ENCODE assay signal across 1 cellular context in the genomic region with DNA sequence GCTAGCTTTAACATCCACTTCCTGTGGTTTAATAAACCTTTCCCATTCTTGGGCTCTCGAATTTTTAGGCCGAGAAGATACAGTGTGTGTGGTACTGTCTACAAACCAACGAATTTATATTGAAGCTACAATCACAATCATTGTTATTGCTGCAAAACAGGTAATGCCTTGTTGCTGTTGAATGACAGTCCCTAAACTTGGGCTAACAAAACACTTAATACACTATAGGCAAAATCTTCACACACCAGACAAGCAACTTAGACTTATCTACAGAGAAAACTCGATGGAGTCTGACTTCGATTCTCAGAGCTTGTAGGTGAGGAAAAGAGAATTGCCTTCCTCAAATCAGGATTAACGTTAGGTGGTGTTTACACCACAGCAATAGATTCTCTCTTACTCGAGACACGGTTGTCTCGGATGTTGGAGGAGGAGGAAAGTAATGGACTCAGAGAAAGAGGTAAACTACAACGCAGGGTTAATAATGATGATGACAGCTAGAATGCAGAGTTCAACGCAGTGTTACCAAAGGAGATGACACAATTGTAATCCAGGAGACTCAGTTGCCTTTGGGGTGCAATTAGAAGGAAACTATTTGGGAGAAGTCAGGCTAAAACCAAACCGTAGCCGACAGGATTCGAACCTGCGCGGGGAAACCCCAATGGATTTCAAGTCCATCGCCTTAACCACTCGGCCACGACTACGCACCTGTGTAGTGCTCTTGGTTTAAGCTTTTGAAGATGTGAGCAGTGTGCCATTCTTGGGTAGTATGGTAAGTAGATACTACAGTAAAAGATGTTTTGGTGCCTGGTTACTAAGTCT.
TF ChIP-seq lines count a peak whose summit lies in the region.

No MANE protein-coding gene starts in this region.

TF ChIP-seq in GM12878, 131 proteins besides CTCF, POLR2A, EP300 and RAD21 (continued from another document and continues in another):
- TF ChIP-seq LARP7 (IDR thresholded peaks at IDR 0.05): no peak
- TF ChIP-seq GATAD2B (conservative IDR thresholded peaks at IDR 0.05; ENCODE audit: low read depth): no peak
- TF ChIP-seq KDM1A (IDR thresholded peaks at IDR 0.05; ENCODE audit: borderline replicate concordance): no peak
- TF ChIP-seq CHD4 (IDR thresholded peaks at IDR 0.05): no peak
- peak; percentile 86 for TF ChIP-seq SREBF2 (IDR thresholded peaks at IDR 0.05; ENCODE audit: low read length)
- TF ChIP-seq RCOR1 (conservative IDR thresholded peaks at IDR 0.05; ENCODE audit: low read depth, low read length): no peak
- no peak for TF ChIP-seq TCF7 (IDR thresholded peaks at IDR 0.05; ENCODE audit: borderline replicate concordance)
- no peak for TF ChIP-seq ZNF207 (IDR thresholded peaks at IDR 0.05; ENCODE audit: borderline replicate concordance)
- TF ChIP-seq NR2F1 (conservative IDR thresholded peaks at IDR 0.05): no peak
- TF ChIP-seq CBX5 (IDR thresholded peaks at IDR 0.05; ENCODE audit: low read depth): no peak
- TF ChIP-seq STAT1 (conservative IDR thresholded peaks at IDR 0.05): no peak
- peak; percentile 26; the same call in 1 of the 2 replicates for TF ChIP-seq EED (IDR thresholded peaks at IDR 0.05; ENCODE audit: low read depth)
- TF ChIP-seq MLLT1 (IDR thresholded peaks at IDR 0.05): no peak
- TF ChIP-seq CREB1 (IDR thresholded peaks at IDR 0.05; ENCODE audit: low read depth): peak; percentile 56; the same call in 1 of the 2 replicates
- TF ChIP-seq SIX5 (IDR thresholded peaks at IDR 0.05; ENCODE audit: low read depth, low read length, severe bottlenecking): no peak
- TF ChIP-seq TCF3 (IDR thresholded peaks at IDR 0.05; ENCODE audit: borderline replicate concordance, insufficient read depth, low read depth, low read length): no peak
- TF ChIP-seq POLR2AphosphoS2 (IDR thresholded peaks at IDR 0.05; ENCODE audit: low read depth, low read length): no peak
- TF ChIP-seq NFXL1 (IDR thresholded peaks at IDR 0.05; ENCODE audit: borderline replicate concordance): no peak
- TF ChIP-seq YBX1 (IDR thresholded peaks at IDR 0.05): no peak
- TF ChIP-seq SIN3A (IDR thresholded peaks at IDR 0.05; ENCODE audit: low read depth, low read length): no peak
- no peak for TF ChIP-seq HDAC6 (IDR thresholded peaks at IDR 0.05; ENCODE audit: unreplicated experiment)
- no peak for TF ChIP-seq MAX (IDR thresholded peaks at IDR 0.05; ENCODE audit: low read depth, low read length)
- no peak for TF ChIP-seq SRF (IDR thresholded peaks at IDR 0.05; ENCODE audit: low read depth in 2 of 2, low read length in 2 of 2)
- TF ChIP-seq BCL11A (IDR thresholded peaks at IDR 0.05; ENCODE audit: low read depth, low read length): no peak
- TF ChIP-seq RUNX3 (IDR thresholded peaks at IDR 0.05; ENCODE audit: low read length): peak; percentile 49; the same call in 1 of the 2 replicates
- TF ChIP-seq JUND (IDR thresholded peaks at IDR 0.05; ENCODE audit: low read depth, low read length): no peak
- TF ChIP-seq ZBTB40 (IDR thresholded peaks at IDR 0.05; ENCODE audit: borderline replicate concordance): peak; percentile 53; the same call in 1 of the 2 replicates
- no peak for TF ChIP-seq FOXM1 (IDR thresholded peaks at IDR 0.05; ENCODE audit: low read depth, low read length)
- no peak for TF ChIP-seq NR2C2 (IDR thresholded peaks at IDR 0.05; ENCODE audit: borderline replicate concordance, control insufficient read depth, insufficient read length, low read depth)
- TF ChIP-seq POLR2AphosphoS5 (IDR thresholded peaks at IDR 0.05; ENCODE audit: low read length): no peak
- no peak for TF ChIP-seq SPI1 (IDR thresholded peaks at IDR 0.05; ENCODE audit: borderline replicate concordance, insufficient read depth, low read depth, low read length)
- TF ChIP-seq ATF2 (IDR thresholded peaks at IDR 0.05; ENCODE audit: low read length): no peak
- no peak for TF ChIP-seq MTA3 (IDR thresholded peaks at IDR 0.05; ENCODE audit: borderline replicate concordance, low read length)
- no peak for TF ChIP-seq HCFC1 (IDR thresholded peaks at IDR 0.05; ENCODE audit: low read length)
- TF ChIP-seq, protein P1, sequence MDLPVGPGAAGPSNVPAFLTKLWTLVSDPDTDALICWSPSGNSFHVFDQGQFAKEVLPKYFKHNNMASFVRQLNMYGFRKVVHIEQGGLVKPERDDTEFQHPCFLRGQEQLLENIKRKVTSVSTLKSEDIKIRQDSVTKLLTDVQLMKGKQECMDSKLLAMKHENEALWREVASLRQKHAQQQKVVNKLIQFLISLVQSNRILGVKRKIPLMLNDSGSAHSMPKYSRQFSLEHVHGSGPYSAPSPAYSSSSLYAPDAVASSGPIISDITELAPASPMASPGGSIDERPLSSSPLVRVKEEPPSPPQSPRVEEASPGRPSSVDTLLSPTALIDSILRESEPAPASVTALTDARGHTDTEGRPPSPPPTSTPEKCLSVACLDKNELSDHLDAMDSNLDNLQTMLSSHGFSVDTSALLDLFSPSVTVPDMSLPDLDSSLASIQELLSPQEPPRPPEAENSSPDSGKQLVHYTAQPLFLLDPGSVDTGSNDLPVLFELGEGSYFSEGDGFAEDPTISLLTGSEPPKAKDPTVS (IDR thresholded peaks at IDR 0.05; ENCODE audit: low read depth, low read length): no peak
- TF ChIP-seq, protein P2, sequence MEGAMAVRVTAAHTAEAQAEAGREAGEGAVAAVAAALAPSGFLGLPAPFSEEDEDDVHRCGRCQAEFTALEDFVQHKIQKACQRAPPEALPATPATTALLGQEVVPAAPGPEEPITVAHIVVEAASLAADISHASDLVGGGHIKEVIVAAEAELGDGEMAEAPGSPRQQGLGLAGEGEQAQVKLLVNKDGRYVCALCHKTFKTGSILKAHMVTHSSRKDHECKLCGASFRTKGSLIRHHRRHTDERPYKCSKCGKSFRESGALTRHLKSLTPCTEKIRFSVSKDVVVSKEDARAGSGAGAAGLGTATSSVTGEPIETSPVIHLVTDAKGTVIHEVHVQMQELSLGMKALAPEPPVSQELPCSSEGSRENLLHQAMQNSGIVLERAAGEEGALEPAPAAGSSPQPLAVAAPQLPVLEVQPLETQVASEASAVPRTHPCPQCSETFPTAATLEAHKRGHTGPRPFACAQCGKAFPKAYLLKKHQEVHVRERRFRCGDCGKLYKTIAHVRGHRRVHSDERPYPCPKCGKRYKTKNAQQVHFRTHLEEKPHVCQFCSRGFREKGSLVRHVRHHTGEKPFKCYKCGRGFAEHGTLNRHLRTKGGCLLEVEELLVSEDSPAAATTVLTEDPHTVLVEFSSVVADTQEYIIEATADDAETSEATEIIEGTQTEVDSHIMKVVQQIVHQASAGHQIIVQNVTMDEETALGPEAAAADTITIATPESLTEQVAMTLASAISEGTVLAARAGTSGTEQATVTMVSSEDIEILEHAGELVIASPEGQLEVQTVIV (IDR thresholded peaks at IDR 0.05; ENCODE audit: borderline replicate concordance, partially characterized antibody): no peak
- 0 out of 3 replicates have a peak, but pooled peaks have one; percentile 23 for TF ChIP-seq POU2F2 (IDR thresholded peaks at IDR 0.05; ENCODE audit: borderline replicate concordance, low read depth, low read length)
- TF ChIP-seq BRCA1 (IDR thresholded peaks at IDR 0.05; ENCODE audit: low read depth, low read length): no peak
- peak; percentile 95 for TF ChIP-seq ZNF24 (IDR thresholded peaks at IDR 0.05)
- TF ChIP-seq NR2C1 (IDR thresholded peaks at IDR 0.05): no peak
- TF ChIP-seq PAX8 (IDR thresholded peaks at IDR 0.05): no peak
- TF ChIP-seq BMI1 (IDR thresholded peaks at IDR 0.05; ENCODE audit: borderline replicate concordance): no peak
- TF ChIP-seq KAT2A (conservative IDR thresholded peaks at IDR 0.05; ENCODE audit: control insufficient read depth, low read depth, low read length): no peak
- TF ChIP-seq ZNF592 (IDR thresholded peaks at IDR 0.05): no peak
- no peak for TF ChIP-seq NFYA (IDR thresholded peaks at IDR 0.05; ENCODE audit: borderline replicate concordance, low read depth, low read length)
- no peak for TF ChIP-seq SREBF1 (IDR thresholded peaks at IDR 0.05; ENCODE audit: low read length)
